Comparison of ENCODE assay signal across 10 cellular contexts in genomic region chr4:79241846-79242245, GRCh38.
DNase-seq lines count a peak whose midpoint lies in the region; ATAC-seq lines count a peak whose summit lies in the region.
"Had no signal": no experiment of that assay in that cellular context is flagged by ENCODE, and none has a peak within 500 bp of the region (broad histone marks: within the 10 kb centered on the region; RNA-seq: fewer than 3 reads in every experiment).

No MANE protein-coding gene starts in this region.

- peak; percentile 54 for ATAC-seq in GM21360 (IDR thresholded peaks at IDR 0.05; ENCODE audit: unreplicated experiment)
- ATAC-seq in GM19023 (IDR thresholded peaks at IDR 0.05; ENCODE audit: unreplicated experiment), result no peak
- ATAC-seq: activated CD4-positive, CD25-positive, alpha-beta regulatory T cell treated with anti-CD3 and anti-CD28 coated beads, Interleukin-2, amount 50 U/mL, for 24 hours had no signal

- DNase-seq in ACHN, result peak; percentile 11
- peak; percentile 50 for DNase-seq in NCI-H524 treated with DMSO at 0.1 percent for 48 hours (lab: John Stamatoyannopoulos, UW)
- DNase-seq in fibroblast of gingiva (ENCODE audit: low read depth), result peak; percentile 36
- no peak for DNase-seq in NCI-H2029 (lab: John Stamatoyannopoulos, UW)
- no peak for DNase-seq in activated CD4-positive, CD25-positive, alpha-beta regulatory T cell (lab: John Stamatoyannopoulos, UW)
- no peak for DNase-seq in COLO829 (ENCODE audit: low spot score)
- DNase-seq: NCI-H1105 had no signal

- in situ Hi-C loops in ACHN (cut with HindIII; ENCODE audit: low pct_ligation_motif_present, low pct_unique_long_range_greater_than_20kb, low sequenced_read_pairs), result no loop called here

Comparison
In these comparisons a context has a peak if more than half of its experiments do, and no peak if none do; other contexts are left out.
1. DNase-seq: peak in ACHN (single experiment), NCI-H524 treated with DMSO at 0.1 percent for 48 hours (single experiment) and fibroblast of gingiva (single experiment); none in NCI-H2029 (single experiment), activated CD4-positive, CD25-positive, alpha-beta regulatory T cell (0 of 4) and COLO829 (single experiment).